23 cellular contexts compared by ENCODE assay signal in the genomic region with DNA sequence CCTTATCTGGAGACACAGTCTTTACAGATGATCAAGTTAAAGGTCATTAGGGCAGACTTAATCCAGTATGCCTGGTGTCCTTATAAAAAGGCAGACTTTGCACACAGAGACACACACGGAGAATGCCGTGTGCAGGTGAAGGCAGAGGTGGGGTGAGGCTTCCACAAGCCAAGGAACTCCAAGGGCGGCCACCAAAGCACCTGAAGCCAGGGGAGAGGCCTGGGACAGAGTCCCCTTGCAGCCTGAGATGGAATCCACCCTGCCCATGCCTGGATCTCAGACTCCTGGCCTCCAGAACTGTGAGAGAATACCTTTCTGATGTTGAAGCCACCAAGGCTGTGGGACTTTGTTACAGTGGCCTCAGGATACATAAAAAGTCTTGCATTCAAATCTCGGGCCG. TPM values are rescaled to one million over a fixed set of nuclear protein-coding genes. Genes with fewer than 3 reads are reported as not detected.
DNase-seq lines count a peak whose midpoint lies in the region; ATAC-seq and TF ChIP-seq lines count a peak whose summit lies in the region.
"Had no signal": no experiment of that assay in that cellular context is flagged by ENCODE, and none has a peak within 500 bp of the region (broad histone marks: within the 10 kb centered on the region; RNA-seq: fewer than 3 reads in every experiment).

No MANE protein-coding gene starts in this region.

- no peak overlapping the region for H3K27ac ChIP-seq in sigmoid colon
- H3K27ac ChIP-seq: HL-60 had no signal

- no peaks in the 10 kb centered on the region for H3K4me1 ChIP-seq in sigmoid colon

- no peak for TF ChIP-seq CTCF in sigmoid colon (IDR thresholded peaks at IDR 0.05)

- H3K27me3 ChIP-seq in sigmoid colon: no peaks in the 10 kb centered on the region
- H3K27me3 ChIP-seq: BLaER1 treated with 17β-estradiol and CSF1 and Interleukin-3, amounts not matched to agents 10 nM and 100 nM had no signal

- intact Hi-C loops in cardiac septum (cut with DNase I) (no loop called here), left ventricle myocardium superior (cut with micrococcal nuclease) (no loop called here), sigmoid colon (cut with DNase I) (no loop called here)

- no peak for ATAC-seq in left ventricle myocardium superior
- no peak for ATAC-seq in HG02870 (IDR thresholded peaks at IDR 0.05; ENCODE audit: unreplicated experiment)
- ATAC-seq: HCT116, Panc1 had no signal

- H3K4me3 ChIP-seq in sigmoid colon: no peak overlapping the region
- H3K4me3 ChIP-seq: BLaER1 treated with 17β-estradiol and CSF1 and Interleukin-3, amounts not matched to agents 10 nM and 100 nM had no signal

- H3K9me3 ChIP-seq in sigmoid colon: no peaks in the 10 kb centered on the region
- H3K9me3 ChIP-seq: BLaER1 treated with 17β-estradiol and CSF1 and Interleukin-3, amounts not matched to agents 10 nM and 100 nM had no signal

- H3K36me3 ChIP-seq in sigmoid colon: no peaks in the 10 kb centered on the region
- H3K36me3 ChIP-seq: BLaER1 treated with 17β-estradiol and CSF1 and Interleukin-3, amounts not matched to agents 10 nM and 100 nM had no signal

- TF ChIP-seq POLR2A in sigmoid colon (IDR thresholded peaks at IDR 0.05): no peak

- 87 to 94% methylated on average over 5 of the region's 5 CpGs for WGBS in sigmoid colon, 2 donors

- no peak for TF ChIP-seq EP300 in sigmoid colon (IDR thresholded peaks at IDR 0.05)

- DNase-seq in cardiac septum (ENCODE audit: low spot score) (peak; percentile 59), left ventricle myocardium superior (no peak), islet precursor cell (peak; percentile 12), sigmoid colon (peak; percentile 13), NOMO-1 (lab: John Stamatoyannopoulos, UW; ENCODE audit: unreplicated experiment in 2 of 2) (no peak), DMS53 (lab: John Stamatoyannopoulos, UW) (no peak)
- DNase-seq in stimulated activated CD4-positive, alpha-beta T cell treated with anti-CD3 and anti-CD28 coated beads, Interleukin-4, amount 100 ng/mL, for 4 hours: no peak
- DNase-seq: CD4-positive, alpha-beta T cell; GOT3; NCI-H1048; NCI-H1417; NCI-H1694; NCI-H2029 treated with DMSO at 0.1 percent for 48 hours; NCI-H2227 treated with DMSO at 0.1 percent for 48 hours; NCI-H526 treated with DMSO at 0.1 percent for 48 hours; SHP77 treated with DMSO at 0.1 percent for 48 hours had no signal

RNA-seq across cellular contexts. Expression of a gene that starts 26.1 kb away (rescaled TPM):
- total RNA-seq in cardiac septum: 6.9 TPM
- 1.5 TPM for total RNA-seq in left ventricle myocardium superior
- total RNA-seq in sigmoid colon: 1 to 10 TPM; 2.0 to 6.4 (median 4.0) TPM
- polyA plus RNA-seq in sigmoid colon: 1 to 10 TPM in 1 of 3 donors, not detected in 2; 1.8 TPM
- total RNA-seq: CD4-positive, alpha-beta T cell; NCI-H460 had no signal
- polyA plus RNA-seq: IgD-negative memory B cell had no signal

Comparison
In these comparisons a context has a peak if more than half of its experiments do, and no peak if none do; other contexts are left out.
1. DNase-seq: peak in cardiac septum (single experiment), islet precursor cell (single experiment) and sigmoid colon (single experiment); none in left ventricle myocardium superior (single experiment), stimulated activated CD4-positive, alpha-beta T cell treated with anti-CD3 and anti-CD28 coated beads, Interleukin-4, amount 100 ng/mL, for 4 hours (0 of 2), NOMO-1 (0 of 2) and DMS53 (single experiment).